In genomic region chr17:56000411-56000810, GRCh38 we compare ENCODE assay signal across 25 cellular contexts.
"Had no signal": no experiment of that assay in that cellular context is flagged by ENCODE, and none has a peak within 500 bp of the region (broad histone marks: within the 10 kb centered on the region; RNA-seq: fewer than 3 reads in every experiment).

No MANE protein-coding gene starts in this region.

- H3K4me1 Mint-ChIP-seq: endodermal cell, mesothelial cell of epicardium, naive B cell had no signal

- H3K36me3 ChIP-seq: colonic mucosa, esophagus squamous epithelium, gastrocnemius medialis, heart right ventricle, left lung, lower lobe of right lung had no signal

- H3K9me3 ChIP-seq: colonic mucosa, esophagus squamous epithelium, gastrocnemius medialis, mucosa of descending colon had no signal

- H3K27ac ChIP-seq: colonic mucosa, epithelial cell of prostate, esophagus squamous epithelium, gastrocnemius medialis, heart right ventricle, left lung, lower lobe of right lung had no signal

- H3K9me3 Mint-ChIP-seq: dendritic cell treated with granulocyte-macrophage colony-stimulating factor and Interleukin-4, amounts not matched to agents 40 ng/mL and 50 ng/mL, for 4 days had no signal

- DNase-seq: colonic mucosa; cortex of kidney; effector CD8-positive, alpha-beta T cell; effector memory CD8-positive, alpha-beta T cell; endodermal cell; erythroblast; esophagus squamous epithelium; foreskin fibroblast; foreskin melanocyte; gastrocnemius medialis; glutamatergic neuron; head of caudate nucleus; heart right ventricle; hippocampal formation; left cardiac atrium; left lung; left ventricle myocardium superior; lower lobe of right lung; mesenchymal stem cell; mucosa of descending colon; naive B cell had no signal

- H3K27ac Mint-ChIP-seq: dendritic cell treated with granulocyte-macrophage colony-stimulating factor and Interleukin-4, amounts not matched to agents 40 ng/mL and 50 ng/mL, for 4 days; effector memory CD8-positive, alpha-beta T cell; endodermal cell; mesothelial cell of epicardium; naive B cell had no signal

- H3K4me3 Mint-ChIP-seq: dendritic cell treated with granulocyte-macrophage colony-stimulating factor and Interleukin-4, amounts not matched to agents 40 ng/mL and 50 ng/mL, for 4 days; effector memory CD8-positive, alpha-beta T cell; endodermal cell; mesothelial cell of epicardium; naive B cell had no signal

- H3K4me3 ChIP-seq: colonic mucosa, esophagus squamous epithelium, gastrocnemius medialis, heart right ventricle, left lung, lower lobe of right lung, mucosa of descending colon had no signal

- H3K27me3 Mint-ChIP-seq: dendritic cell treated with granulocyte-macrophage colony-stimulating factor and Interleukin-4, amounts not matched to agents 40 ng/mL and 50 ng/mL, for 4 days; effector memory CD8-positive, alpha-beta T cell; naive B cell had no signal

- H3K36me3 Mint-ChIP-seq: mesothelial cell of epicardium, naive B cell had no signal

- H3K4me1 ChIP-seq: colonic mucosa, esophagus squamous epithelium, gastrocnemius medialis, heart right ventricle, left lung, lower lobe of right lung had no signal

- ATAC-seq: effector memory CD8-positive, alpha-beta T cell; esophagus mucosa; gastrocnemius medialis; heart right ventricle; left cardiac atrium; left lung; left ventricle myocardium superior; lower lobe of right lung; mucosa of descending colon had no signal

- H3K27me3 ChIP-seq: colonic mucosa, esophagus squamous epithelium, gastrocnemius medialis, heart right ventricle, left lung had no signal
